ENCODE assay signal across 12 cellular contexts in the genomic region with DNA sequence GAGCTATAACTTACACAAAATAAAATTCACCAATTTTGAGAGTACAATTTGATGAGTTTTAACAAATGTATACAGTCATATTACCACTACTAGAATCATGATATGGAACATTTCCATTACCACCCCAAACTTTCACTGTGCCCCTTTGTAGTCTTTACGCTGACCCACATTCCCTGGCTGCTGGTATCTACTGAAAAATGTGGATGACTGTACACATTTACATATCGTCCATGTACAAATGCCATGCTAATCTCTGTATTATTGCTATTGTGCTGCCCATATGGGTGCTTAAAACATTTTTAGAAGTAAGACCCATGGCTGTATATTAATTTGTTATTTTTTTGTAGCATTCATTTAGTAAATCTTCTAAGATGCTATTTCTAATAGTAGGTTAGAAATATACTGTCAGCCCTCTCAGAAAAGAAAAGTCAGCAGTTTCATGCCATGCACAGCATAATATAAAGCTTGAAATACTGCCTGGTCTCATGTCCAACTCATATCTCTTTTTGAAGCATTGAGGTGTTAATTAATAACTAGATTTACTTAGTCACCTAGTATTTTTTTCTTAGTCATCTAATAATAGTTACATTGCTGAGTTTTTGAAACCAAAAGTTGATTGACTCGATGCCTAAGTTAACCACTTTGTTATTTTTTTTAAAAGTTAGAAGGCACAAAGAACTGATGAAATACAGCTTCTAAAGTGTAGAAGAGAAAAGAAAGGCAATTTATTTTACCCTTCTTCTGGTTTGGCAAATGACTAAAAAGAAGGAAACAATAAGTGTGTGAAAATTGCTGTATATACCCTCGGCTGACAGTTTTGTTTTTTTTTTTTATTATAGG.
DNase-seq lines count a peak whose midpoint lies in the region; ATAC-seq and TF ChIP-seq lines count a peak whose summit lies in the region.
"Had no signal": no experiment of that assay in that cellular context is flagged by ENCODE, and none has a peak within 500 bp of the region (broad histone marks: within the 10 kb centered on the region; RNA-seq: fewer than 3 reads in every experiment).

No MANE protein-coding gene starts in this region.

- TF ChIP-seq CTCF in mammary epithelial cell (conservative IDR thresholded peaks at IDR 0.05 in 1 of 2, IDR thresholded peaks at IDR 0.05 in 1 of 2; ENCODE audit: extremely low read depth in 1 of 2, insufficient read depth in 1 of 2, low read depth in 1 of 2, low read length in 2 of 2): no peak

- H3K4me1 ChIP-seq in mammary epithelial cell (ENCODE audit: insufficient read depth, low read length): no peaks in the 10 kb centered on the region
- H3K4me1 ChIP-seq: Caco-2 had no signal

- intact Hi-C loops in mammary epithelial cell (cut with micrococcal nuclease): no loop called here
- intact Hi-C loops in left cardiac atrium (cut with DNase I): no loop called here

- H3K9me3 ChIP-seq in mammary epithelial cell (replicated peaks; ENCODE audit: insufficient read depth, low read length): no peaks in the 10 kb centered on the region
- H3K9me3 ChIP-seq: Caco-2 had no signal

- in situ Hi-C loops in mammary epithelial cell (cut with MboI; ENCODE audit: low sequenced_read_pairs in 2 of 2): no loop called here

- ATAC-seq in GM18520 (IDR thresholded peaks at IDR 0.05; ENCODE audit: unreplicated experiment): peak; percentile 65
- peak; percentile 72 for ATAC-seq in GM21529 (IDR thresholded peaks at IDR 0.05; ENCODE audit: unreplicated experiment)
- peak; percentile 84 for ATAC-seq in HG03159 (IDR thresholded peaks at IDR 0.05; ENCODE audit: unreplicated experiment)
- no peak for ATAC-seq in left cardiac atrium
- ATAC-seq: activated naive CD8-positive, alpha-beta T cell treated with anti-CD3 and anti-CD28 coated beads, Interleukin-2, amount 50 U/mL, for 24 hours had no signal

- H3K36me3 ChIP-seq in mammary epithelial cell (ENCODE audit: insufficient read depth, low read length): no peaks in the 10 kb centered on the region

- no peak overlapping the region for H3K27ac ChIP-seq in mammary epithelial cell (ENCODE audit: insufficient read depth, low read depth, low read length)

- H4K20me1 ChIP-seq in mammary epithelial cell (ENCODE audit: insufficient read depth, low read length): no peaks in the 10 kb centered on the region

- no peak overlapping the region for H3K9ac ChIP-seq in mammary epithelial cell (ENCODE audit: insufficient read depth, low read length)

- H2AFZ ChIP-seq in mammary epithelial cell (ENCODE audit: low read depth, low read length): no peak overlapping the region

- H3K27me3 ChIP-seq in mammary epithelial cell (ENCODE audit: insufficient read depth, low read length): no peaks in the 10 kb centered on the region

- no peaks in the 10 kb centered on the region for H3K79me2 ChIP-seq in mammary epithelial cell (ENCODE audit: insufficient read depth, low read length)

- DNase-seq in kidney glomerular epithelial cell (lab: John Stamatoyannopoulos, UW): peak; percentile 69
- no peak for DNase-seq in HCEC 1CT
- no peak for DNase-seq in putamen (ENCODE audit: low spot score)
- DNase-seq in mammary epithelial cell: no peak
- DNase-seq in left cardiac atrium: no peak
- DNase-seq: activated CD4-positive, alpha-beta T cell treated with anti-CD3 and anti-CD28 coated beads for 1 hour; activated naive CD8-positive, alpha-beta T cell treated with anti-CD3 and anti-CD28 coated beads, Interleukin-2, amount 50 U/mL, for 24 hours; Caco-2; H7 had no signal

- WGBS in mammary epithelial cell (ENCODE audit: low coverage, missing lambda C conversion rate): 84% methylated on average over 4 of the region's 4 CpGs

- no peak overlapping the region for H3K4me2 ChIP-seq in mammary epithelial cell (ENCODE audit: insufficient read depth, low read depth, low read length)

- H3K4me3 ChIP-seq in mammary epithelial cell (replicated peaks in 1 of 3; ENCODE audit: insufficient read depth in 1 of 3, low read depth in 2 of 3, low read length in 3 of 3): no peak overlapping the region

- no TSS peak for BruUV-seq in mammary epithelial cell (replicated peaks; lab: Mats Ljungman, UMichigan)

- dilution Hi-C loops in mammary epithelial cell (cut with HindIII; ENCODE audit: low sequenced_read_pairs): no loop called here

- CTCF ChIA-PET in mammary epithelial cell (lab: Charles Lee; ENCODE audit: low non-redundant PET): no interaction called here

Comparison
In these comparisons a context has a peak if more than half of its experiments do, and no peak if none do; other contexts are left out.
1. ATAC-seq: peak in GM18520 (single experiment), GM21529 (single experiment) and HG03159 (single experiment); none in left cardiac atrium (0 of 2).